Comparison of ENCODE assay signal across 9 cellular contexts in the genomic region with DNA sequence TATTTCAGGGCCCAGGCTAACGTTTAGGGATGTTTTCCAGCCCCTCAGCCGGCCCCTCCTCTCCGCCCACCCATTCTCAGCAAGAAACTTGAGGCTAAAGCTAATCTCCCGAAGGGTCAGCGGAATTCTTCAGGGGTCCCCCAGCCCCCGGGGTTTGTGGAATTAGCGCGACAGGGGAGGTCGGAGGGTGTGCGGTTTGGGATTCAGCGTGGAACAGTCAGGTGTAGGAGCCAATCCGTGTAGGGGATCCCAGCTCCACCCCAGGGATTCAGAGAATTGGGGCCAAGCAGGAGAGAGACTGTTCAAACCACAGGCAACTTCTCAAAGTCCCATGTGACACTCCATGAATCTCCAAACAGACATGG. TPM values are rescaled to one million over a fixed set of nuclear protein-coding genes. Genes with fewer than 3 reads are reported as not detected.
DNase-seq lines count a peak whose midpoint lies in the region; ATAC-seq and TF ChIP-seq lines count a peak whose summit lies in the region.
"Had no signal": no experiment of that assay in that cellular context is flagged by ENCODE, and none has a peak within 500 bp of the region (broad histone marks: within the 10 kb centered on the region; RNA-seq: fewer than 3 reads in every experiment).

No MANE protein-coding gene starts in this region.

- 10 to 13% methylated on average over 12 of the region's 12 CpGs for WGBS in thyroid gland, 2 donors

- no peaks in the 10 kb centered on the region for H3K36me3 ChIP-seq in thyroid gland

- no peak for ATAC-seq in activated T-cell treated with anti-CD3 and anti-CD28 coated beads, Interleukin-2, amount 50 U/mL, for 72 hours (replicated peaks in 1 of 2)
- no peak for ATAC-seq in activated T-cell treated with anti-CD3 and anti-CD28 coated beads, Interleukin-2, amount 50 U/mL, for 4 hours
- ATAC-seq in activated CD8-positive, alpha-beta T cell treated with anti-CD3 and anti-CD28 coated beads for 36 hours: no peak
- ATAC-seq in HG02763 (IDR thresholded peaks at IDR 0.05; ENCODE audit: unreplicated experiment): no peak

- CTCF ChIA-PET in activated CD8-positive, alpha-beta T cell treated with anti-CD3 and anti-CD28 coated beads for 36 hours (lab: Charles Lee): no interaction called here

- TF ChIP-seq POLR2A in thyroid gland (IDR thresholded peaks at IDR 0.05): no peak

- H3K4me1 ChIP-seq in thyroid gland: peaks cover 9 to 13% of the 10 kb centered on the region in 2 donors

- POLR2A ChIA-PET in activated CD8-positive, alpha-beta T cell treated with anti-CD3 and anti-CD28 coated beads for 36 hours (lab: Charles Lee): no interaction called here

- H3K36me3 Mint-ChIP-seq in activated T-cell treated with anti-CD3 and anti-CD28 coated beads, Interleukin-2, amount 50 U/mL, for 72 hours (ENCODE audit: insufficient read depth in 2 of 2): no peaks in the 10 kb centered on the region
- no peaks in the 10 kb centered on the region for H3K36me3 Mint-ChIP-seq in activated T-cell treated with anti-CD3 and anti-CD28 coated beads, Interleukin-2, amount 50 U/mL, for 4 hours (ENCODE audit: insufficient read depth)
- H3K36me3 Mint-ChIP-seq in activated CD8-positive, alpha-beta T cell treated with anti-CD3 and anti-CD28 coated beads for 36 hours (ENCODE audit: low read depth): no peaks in the 10 kb centered on the region

- H3K27ac Mint-ChIP-seq in activated T-cell treated with anti-CD3 and anti-CD28 coated beads, Interleukin-2, amount 50 U/mL, for 72 hours: no peak overlapping the region
- H3K27ac Mint-ChIP-seq in activated CD8-positive, alpha-beta T cell treated with anti-CD3 and anti-CD28 coated beads for 36 hours: no peak overlapping the region
- H3K27ac Mint-ChIP-seq: CD4-positive, alpha-beta T cell had no signal

- intact Hi-C loops in activated CD8-positive, alpha-beta T cell treated with anti-CD3 and anti-CD28 coated beads for 36 hours (cut with micrococcal nuclease): no loop called here
- intact Hi-C loops in thyroid gland (cut with DNase I): no loop called here

- peaks cover 14% of the 10 kb centered on the region for H3K4me1 Mint-ChIP-seq in activated T-cell treated with anti-CD3 and anti-CD28 coated beads, Interleukin-2, amount 50 U/mL, for 72 hours (ENCODE audit: low read depth)
- H3K4me1 Mint-ChIP-seq in activated T-cell treated with anti-CD3 and anti-CD28 coated beads, Interleukin-2, amount 50 U/mL, for 4 hours (ENCODE audit: low read depth): no peaks in the 10 kb centered on the region
- H3K4me1 Mint-ChIP-seq in activated CD8-positive, alpha-beta T cell treated with anti-CD3 and anti-CD28 coated beads for 36 hours (ENCODE audit: low read depth): peaks cover 14% of the 10 kb centered on the region

- TF ChIP-seq CTCF in activated CD8-positive, alpha-beta T cell treated with anti-CD3 and anti-CD28 coated beads for 36 hours (IDR thresholded peaks at IDR 0.05): no peak
- TF ChIP-seq CTCF in thyroid gland (IDR thresholded peaks at IDR 0.05): no peak

- no peaks in the 10 kb centered on the region for H3K9me3 Mint-ChIP-seq in activated T-cell treated with anti-CD3 and anti-CD28 coated beads, Interleukin-2, amount 50 U/mL, for 72 hours
- no peaks in the 10 kb centered on the region for H3K9me3 Mint-ChIP-seq in activated T-cell treated with anti-CD3 and anti-CD28 coated beads, Interleukin-2, amount 50 U/mL, for 4 hours
- no peaks in the 10 kb centered on the region for H3K9me3 Mint-ChIP-seq in activated CD8-positive, alpha-beta T cell treated with anti-CD3 and anti-CD28 coated beads for 36 hours
- H3K9me3 Mint-ChIP-seq: CD4-positive, alpha-beta T cell had no signal

- DNase-seq in activated T-cell treated with anti-CD3 and anti-CD28 coated beads, Interleukin-2, amount 50 U/mL, for 72 hours: no peak
- DNase-seq in activated T-cell treated with anti-CD3 and anti-CD28 coated beads, Interleukin-2, amount 50 U/mL, for 4 hours: no peak
- no peak for DNase-seq in activated CD8-positive, alpha-beta T cell treated with anti-CD3 and anti-CD28 coated beads for 36 hours
- DNase-seq in thyroid gland: no peak
- no peak for DNase-seq in anterior cingulate cortex (lab: John Stamatoyannopoulos, UW)
- DNase-seq in stimulated activated CD4-positive, alpha-beta T cell treated with anti-CD3 and anti-CD28 coated beads, Interleukin-4, amount 100 ng/mL, for 4 hours: no peak
- DNase-seq: CD4-positive, alpha-beta T cell had no signal

- peaks cover 30% of the 10 kb centered on the region for H3K27me3 Mint-ChIP-seq in activated T-cell treated with anti-CD3 and anti-CD28 coated beads, Interleukin-2, amount 50 U/mL, for 72 hours (ENCODE audit: low read depth)
- peaks cover 34% of the 10 kb centered on the region for H3K27me3 Mint-ChIP-seq in activated T-cell treated with anti-CD3 and anti-CD28 coated beads, Interleukin-2, amount 50 U/mL, for 4 hours (ENCODE audit: low read depth)
- peaks cover 39% of the 10 kb centered on the region for H3K27me3 Mint-ChIP-seq in activated CD8-positive, alpha-beta T cell treated with anti-CD3 and anti-CD28 coated beads for 36 hours

- no peaks in the 10 kb centered on the region for H3K9me3 ChIP-seq in iPS-18c (ENCODE audit: control insufficient read depth, insufficient read depth, low read length)
- H3K9me3 ChIP-seq in thyroid gland: no peaks in the 10 kb centered on the region

- peak overlapping the region; percentile 68 for H3K4me3 ChIP-seq in iPS-18c (ENCODE audit: insufficient read depth, low read depth, low read length)
- H3K4me3 ChIP-seq in thyroid gland (replicated peaks in 1 of 3): peak overlapping the region in 2 of 3 donors; percentile 1 to 37

- H3K27ac ChIP-seq in thyroid gland: peak overlapping the region in 1 of 3 donors; percentile 41

- no peaks in the 10 kb centered on the region for H3K27me3 ChIP-seq in thyroid gland

- H3K4me3 Mint-ChIP-seq in activated T-cell treated with anti-CD3 and anti-CD28 coated beads, Interleukin-2, amount 50 U/mL, for 72 hours: peak overlapping the region; percentile 63 to 72
- no peak overlapping the region for H3K4me3 Mint-ChIP-seq in activated T-cell treated with anti-CD3 and anti-CD28 coated beads, Interleukin-2, amount 50 U/mL, for 4 hours
- H3K4me3 Mint-ChIP-seq in activated CD8-positive, alpha-beta T cell treated with anti-CD3 and anti-CD28 coated beads for 36 hours: peak overlapping the region; percentile 57
- H3K4me3 Mint-ChIP-seq: CD4-positive, alpha-beta T cell had no signal

RNA-seq across cellular contexts. Expression of gene PTX3, which starts 1.7 kb away (rescaled TPM):
- total RNA-seq in activated T-cell treated with anti-CD3 and anti-CD28 coated beads, Interleukin-2, amount 50 U/mL, for 72 hours: under 1 TPM; 0.56 to 0.65 TPM
- total RNA-seq in activated T-cell treated with anti-CD3 and anti-CD28 coated beads, Interleukin-2, amount 50 U/mL, for 4 hours: under 1 TPM in 1 of 3 donors, not detected in 2; 0.11 TPM
- total RNA-seq in activated CD8-positive, alpha-beta T cell treated with anti-CD3 and anti-CD28 coated beads for 36 hours: under 1 TPM in 1 of 2 experiments, not detected in 1; 0.27 TPM
- total RNA-seq in thyroid gland: 10 to 100 TPM in 1 of 4 donors, 1 to 10 TPM in 2, under 1 TPM in 1; 0.88 to 19.8 (median 6.6) TPM
